ENCODE assay signal across 8 cellular contexts in the genomic region with DNA sequence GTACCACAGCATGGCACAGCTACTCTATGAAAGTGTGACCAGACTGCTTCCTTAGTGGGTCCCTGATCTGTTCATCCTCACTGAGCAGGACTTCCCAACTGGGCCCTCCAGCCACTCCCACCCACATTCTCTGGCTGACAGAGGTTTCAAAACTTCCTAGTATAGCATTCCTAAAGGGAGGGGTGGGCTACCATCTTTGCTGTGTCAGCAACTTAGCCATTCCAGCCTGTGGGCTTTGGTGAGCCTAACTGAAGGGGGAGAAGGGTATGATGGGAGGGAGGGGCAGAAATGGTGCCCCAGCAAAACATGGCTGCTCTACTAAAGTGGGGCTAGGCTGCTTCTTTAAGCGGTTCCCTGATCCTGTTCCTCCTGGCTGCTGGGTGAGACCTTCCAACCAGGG.
"Had no signal": no experiment of that assay in that cellular context is flagged by ENCODE, and none has a peak within 500 bp of the region (broad histone marks: within the 10 kb centered on the region; RNA-seq: fewer than 3 reads in every experiment).

No MANE protein-coding gene starts in this region.

- H3K9me3 ChIP-seq: HAP-1 had no signal

- DNase-seq: GM23248, GOT3, H7, HFFc6, KG1 had no signal

- H3K4me1 ChIP-seq: HAP-1 had no signal

- H3K36me3 ChIP-seq: HAP-1 had no signal

- ATAC-seq: HCT116 had no signal

- H2AFZ ChIP-seq: GM23248 had no signal

- H3K4me3 ChIP-seq: GM23248, HAP-1 had no signal

- H3K27ac ChIP-seq: GM23248, HL-60 had no signal

- H3K9ac ChIP-seq: GM23248 had no signal
